ENCODE assay signal across 14 cellular contexts in genomic region chr11:19646308-19646707, GRCh38.
"Had no signal": no experiment of that assay in that cellular context is flagged by ENCODE, and none has a peak within 500 bp of the region (broad histone marks: within the 10 kb centered on the region; RNA-seq: fewer than 3 reads in every experiment).

No MANE protein-coding gene starts in this region.

- H3K4me3 Mint-ChIP-seq: activated CD4-positive, alpha-beta T cell treated with anti-CD3 and anti-CD28 coated beads, Interleukin-2, amount 10 ng/mL, durations not matched to agents 7 days and 5 days; activated naive CD8-positive, alpha-beta T cell treated with anti-CD3 and anti-CD28 coated beads for 36 hours; mesothelial cell of epicardium; stimulated activated naive CD8-positive, alpha-beta T cell treated with anti-CD3 and anti-CD28 coated beads, Interleukin-15, Interleukin-2, amounts not matched to agents 100 ng/mL and 50 ng/mL, for 24 hours had no signal

- H3K36me3 Mint-ChIP-seq: activated naive CD8-positive, alpha-beta T cell treated with anti-CD3 and anti-CD28 coated beads for 36 hours; mesothelial cell of epicardium had no signal

- H3K27me3 Mint-ChIP-seq: activated CD4-positive, alpha-beta T cell treated with anti-CD3 and anti-CD28 coated beads, Interleukin-2, amount 10 ng/mL, durations not matched to agents 7 days and 5 days had no signal

- H3K9me3 Mint-ChIP-seq: activated CD4-positive, alpha-beta T cell treated with anti-CD3 and anti-CD28 coated beads, Interleukin-2, amount 10 ng/mL, durations not matched to agents 7 days and 5 days; activated naive CD8-positive, alpha-beta T cell treated with anti-CD3 and anti-CD28 coated beads for 36 hours; stimulated activated naive CD8-positive, alpha-beta T cell treated with anti-CD3 and anti-CD28 coated beads, Interleukin-15, Interleukin-2, amounts not matched to agents 100 ng/mL and 50 ng/mL, for 24 hours had no signal

- H3K4me1 Mint-ChIP-seq: activated CD4-positive, alpha-beta T cell treated with anti-CD3 and anti-CD28 coated beads, Interleukin-2, amount 10 ng/mL, durations not matched to agents 7 days and 5 days; activated naive CD8-positive, alpha-beta T cell treated with anti-CD3 and anti-CD28 coated beads for 36 hours had no signal

- H3K27ac Mint-ChIP-seq: activated CD4-positive, alpha-beta T cell treated with anti-CD3 and anti-CD28 coated beads, Interleukin-2, amount 10 ng/mL, durations not matched to agents 7 days and 5 days; activated naive CD8-positive, alpha-beta T cell treated with anti-CD3 and anti-CD28 coated beads for 36 hours; mesothelial cell of epicardium; progenitor cell of endocrine pancreas; stimulated activated naive CD8-positive, alpha-beta T cell treated with anti-CD3 and anti-CD28 coated beads, Interleukin-15, Interleukin-2, amounts not matched to agents 100 ng/mL and 50 ng/mL, for 24 hours had no signal

- ATAC-seq: right lobe of liver had no signal

- DNase-seq: activated CD4-positive, alpha-beta T cell treated with anti-CD3 and anti-CD28 coated beads, Interleukin-2, amount 10 ng/mL, durations not matched to agents 7 days and 5 days; activated gamma-delta T cell treated with Interleukin-2 at 50 U/mL for 16 hours; activated naive CD8-positive, alpha-beta T cell treated with anti-CD3 and anti-CD28 coated beads for 36 hours; amygdala; effector CD8-positive, alpha-beta T cell; hippocampal formation; kidney; lower lobe of right lung; right lobe of liver had no signal

- H3K4me3 ChIP-seq: lower lobe of right lung, right lobe of liver, suprapubic skin, upper lobe of left lung had no signal

- FAIRE-seq: kidney had no signal
